In genomic region chr9:133792721-133793470, GRCh38 we compare ENCODE assay signal across 8 cellular contexts. TPM values are rescaled to one million over a fixed set of nuclear protein-coding genes. Genes with fewer than 3 reads are reported as not detected.
DNase-seq lines count a peak whose midpoint lies in the region; ATAC-seq, FAIRE-seq and TF ChIP-seq lines count a peak whose summit lies in the region.

No MANE protein-coding gene starts in this region.

- H3K79me2 ChIP-seq in GM23338 (replicated peaks; ENCODE audit: insufficient read depth) = no peaks in the 10 kb centered on the region
- H3K79me2 ChIP-seq in endothelial cell of umbilical vein (ENCODE audit: control insufficient read depth, insufficient read depth, low read length) = no peaks in the 10 kb centered on the region

- no peak overlapping the region for H3K4me3 Mint-ChIP-seq in GM23338

- H3F3A ChIP-seq in GM23338 (replicated peaks; ENCODE audit: low read depth) = no peaks in the 10 kb centered on the region

- H4K20me1 ChIP-seq in GM23338 (replicated peaks; ENCODE audit: insufficient read depth) (no peaks in the 10 kb centered on the region), endothelial cell of umbilical vein (replicated peaks; ENCODE audit: control insufficient read depth, extremely low read depth, insufficient read depth, low read length) (no peaks in the 10 kb centered on the region)

- no peak for TF ChIP-seq POLR2A in endothelial cell of umbilical vein (IDR thresholded peaks at IDR 0.05; ENCODE audit: low read depth, low read length)

- BruUV-seq in endothelial cell of umbilical vein (replicated peaks; lab: Mats Ljungman, UMichigan) = no TSS peak

- peaks cover 12% of the 10 kb centered on the region; the same call in 2 of the 3 replicates for H3K36me3 Mint-ChIP-seq in GM23338 (ENCODE audit: low read depth)

- no peak overlapping the region for H3K27ac Mint-ChIP-seq in GM23338

- H3K27ac ChIP-seq in GM23338 (ENCODE audit: low read depth) (no peak overlapping the region), endothelial cell of umbilical vein (ENCODE audit: insufficient read depth, low read depth, low read length) (no peak overlapping the region)

- H3K4me3 ChIP-seq in GM23338 = no peak overlapping the region
- H3K4me3 ChIP-seq in endothelial cell of umbilical vein (replicated peaks in 1 of 3; ENCODE audit: insufficient read depth in 1 of 3, low read depth in 1 of 3, low read length in 3 of 3) = no peak overlapping the region

- H3K9me2 ChIP-seq in GM23338 (ENCODE audit: insufficient read depth) = no peaks in the 10 kb centered on the region

- H3K4me1 Mint-ChIP-seq in GM23338 = peaks cover 15% of the 10 kb centered on the region; the same call in 2 of the 3 replicates

- ATAC-seq in GM23338 = peak; percentile 80
- no peak for ATAC-seq in GM18861 (IDR thresholded peaks at IDR 0.05; ENCODE audit: unreplicated experiment)

- H3K4me2 ChIP-seq in GM23338 (no peak overlapping the region), endothelial cell of umbilical vein (ENCODE audit: insufficient read depth, low read length) (no peak overlapping the region)

- H3K9me1 ChIP-seq in endothelial cell of umbilical vein (replicated peaks; ENCODE audit: control insufficient read depth, extremely low read depth, insufficient read depth, low read length) = no peaks in the 10 kb centered on the region

- no peak overlapping the region for H3K9ac ChIP-seq in endothelial cell of umbilical vein (replicated peaks; ENCODE audit: extremely low read depth, insufficient read depth, low read length)

- TF ChIP-seq CTCF in GM23338 (conservative IDR thresholded peaks at IDR 0.05; ENCODE audit: low read depth in 2 of 2) = peak; percentile 76 to 87
- peak; percentile 96 to 97 for TF ChIP-seq CTCF in endothelial cell of umbilical vein (IDR thresholded peaks at IDR 0.05; ENCODE audit: extremely low read depth in 1 of 2, insufficient read depth in 1 of 2, low read depth in 1 of 2, low read length in 2 of 2)

- no peaks in the 10 kb centered on the region for H3K9me3 Mint-ChIP-seq in GM23338

- peaks cover 16% of the 10 kb centered on the region for H3K27me3 Mint-ChIP-seq in GM23338 (ENCODE audit: insufficient read depth, low read depth, poor library complexity)

- DNase-seq in ELF-1 (ENCODE audit: low read depth, low spot score) (peak; percentile 74), GM23338 (ENCODE audit: low spot score) (peak; percentile 81), NCI-H69 (lab: John Stamatoyannopoulos, UW) (peak; percentile 55), endothelial cell of umbilical vein (ENCODE audit: low read depth, low spot score) (peak; percentile 63), middle frontal gyrus (ENCODE audit: extremely low spot score, low spot score) (peak; percentile 23)
- DNase-seq in activated CD8-positive, alpha-beta memory T cell treated with anti-CD3 and anti-CD28 coated beads for 4 hours (ENCODE audit: low read depth in 2 of 2) = peak; percentile 4 to 14
- peak; percentile 5 to 10 for DNase-seq in stimulated activated CD8-positive, alpha-beta memory T cell treated with anti-CD3 and anti-CD28 coated beads, Interleukin-4, amount 100 ng/mL, for 4 hours (ENCODE audit: low read depth in 2 of 2, low spot score in 1 of 2)

- H3K36me3 ChIP-seq in GM23338 (ENCODE audit: insufficient read depth) (no peaks in the 10 kb centered on the region), endothelial cell of umbilical vein (ENCODE audit: control insufficient read depth in 2 of 2, extremely low read depth in 1 of 2, insufficient read depth in 2 of 2, low read length in 2 of 2) (peaks cover 0 to 10% of the 10 kb centered on the region in 2 experiments)

- intact Hi-C loops in endothelial cell of umbilical vein (cut with micrococcal nuclease) = loop anchor here (1.0 kb wide), 1 partner anchor 201 kb away; no protein-coding TSS in a partner anchor

- POLR2A ChIA-PET in endothelial cell of umbilical vein (lab: Charles Lee) = no interaction called here

- H3K27me3 ChIP-seq in GM23338 (ENCODE audit: insufficient read depth) = no peaks in the 10 kb centered on the region
- no peaks in the 10 kb centered on the region for H3K27me3 ChIP-seq in endothelial cell of umbilical vein (ENCODE audit: control insufficient read depth in 2 of 2, insufficient read depth in 2 of 2, low read length in 2 of 2)

- CTCF ChIA-PET in endothelial cell of umbilical vein (lab: Charles Lee) = interaction anchor here (0.9 to 5.1 kb wide), 6 partner anchors 11 to 202 kb away, joined by 3 to 92 read pairs (median 7); no protein-coding TSS in a partner anchor

- dilution Hi-C loops in endothelial cell of umbilical vein (cut with MboI; ENCODE audit: extremely low pct_ligation_motif_present, low sequenced_read_pairs) = no loop called here

- peak; percentile 77 for FAIRE-seq in endothelial cell of umbilical vein (lab: Jason Lieb, UNC)

- H2AFZ ChIP-seq in GM23338 (no peak overlapping the region), endothelial cell of umbilical vein (ENCODE audit: low read depth, low read length) (peak overlapping the region; percentile 47)

- H3K9me3 ChIP-seq in endothelial cell of umbilical vein (replicated peaks; ENCODE audit: control insufficient read depth, insufficient read depth, low read length) = no peaks in the 10 kb centered on the region

- H3K4me1 ChIP-seq in GM23338 (ENCODE audit: insufficient read depth) (no peaks in the 10 kb centered on the region), endothelial cell of umbilical vein (ENCODE audit: control insufficient read depth, extremely low read depth, insufficient read depth, low read length) (peaks cover 25% of the 10 kb centered on the region)

TF ChIP-seq in GM23338, 12 proteins besides CTCF, POLR2A, EP300 and RAD21 (continues in another document):
- TF ChIP-seq EZH2 (IDR thresholded peaks at IDR 0.05; ENCODE audit: low read depth, unreplicated experiment) = no peak
- TF ChIP-seq ZNF114 (CRISPR knock-in tag; IDR thresholded peaks at IDR 0.05) = no peak
- TF ChIP-seq CREB1 (CRISPR knock-in tag; IDR thresholded peaks at IDR 0.05; ENCODE audit: low read depth) = no peak
- no peak for TF ChIP-seq JUNB (IDR thresholded peaks at IDR 0.05; ENCODE audit: unreplicated experiment)

TF ChIP-seq in endothelial cell of umbilical vein, 7 proteins besides CTCF, POLR2A, EP300 and RAD21:
- TF ChIP-seq, protein P1, sequence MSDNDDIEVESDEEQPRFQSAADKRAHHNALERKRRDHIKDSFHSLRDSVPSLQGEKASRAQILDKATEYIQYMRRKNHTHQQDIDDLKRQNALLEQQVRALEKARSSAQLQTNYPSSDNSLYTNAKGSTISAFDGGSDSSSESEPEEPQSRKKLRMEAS (IDR thresholded peaks at IDR 0.05; ENCODE audit: insufficient read depth, insufficient read length) = peak; percentile 75
- TF ChIP-seq POLR2AphosphoS5 (IDR thresholded peaks at IDR 0.05; ENCODE audit: insufficient read depth, low read depth, low read length) = peak; percentile 46
- TF ChIP-seq FOS (IDR thresholded peaks at IDR 0.05; ENCODE audit: borderline replicate concordance, insufficient read depth, low read length) = no peak

RNA-seq across cellular contexts. Expression of gene SARDH, which starts 54.7 kb away (rescaled TPM):
- 9.8 and 10.4 TPM in 2 replicates for total RNA-seq in GM23338 (2014; rRNA removed; shearing (Covaris generic))
- polyA plus RNA-seq in GM23338 (2016; fragmentation: Nextera tagmentation; extraction: Ambion mirVana) (2.6 and 2.8 TPM in 2 replicates), endothelial cell of umbilical vein (0.16 and 0.19 TPM in 2 replicates)
- total RNA-seq in endothelial cell of umbilical vein = 0.30 and 0.44 TPM in 2 replicates
- 0.10 and 0.14 TPM in 2 replicates for polyA plus RNA-seq in endothelial cell of umbilical vein (2011; cell fraction: cytosol; rRNA removed)
- 0.55 and 0.66 TPM in 2 replicates for polyA plus RNA-seq in endothelial cell of umbilical vein (2011; cell fraction: nucleus; rRNA removed)
- polyA plus RNA-seq in endothelial cell of umbilical vein (2012) = 0.08 and 0.44 TPM in 2 replicates
- 0.13 TPM in 1 of 2 replicates, not detected in the other for polyA minus RNA-seq in endothelial cell of umbilical vein
- not detected for polyA minus RNA-seq in endothelial cell of umbilical vein (2011; cell fraction: cytosol; rRNA and poly(A)+ RNA removed)
- polyA minus RNA-seq in endothelial cell of umbilical vein (2011; cell fraction: nucleus; rRNA and poly(A)+ RNA removed) = 0.14 and 0.38 TPM in 2 replicates

Comparison
In these comparisons a context has a peak if more than half of its experiments do, and no peak if none do; other contexts are left out.
1. DNase-seq: peak in every context shown above with its lines; median percentile 81 in GM23338; 74 in ELF-1; 63 in endothelial cell of umbilical vein; 55 in NCI-H69; 23 in middle frontal gyrus; 9 in activated CD8-positive, alpha-beta memory T cell treated with anti-CD3 and anti-CD28 coated beads for 4 hours; 8 in stimulated activated CD8-positive, alpha-beta memory T cell treated with anti-CD3 and anti-CD28 coated beads, Interleukin-4, amount 100 ng/mL, for 4 hours.